Comparison of ENCODE assay signal across 1 cellular context in the genomic region with DNA sequence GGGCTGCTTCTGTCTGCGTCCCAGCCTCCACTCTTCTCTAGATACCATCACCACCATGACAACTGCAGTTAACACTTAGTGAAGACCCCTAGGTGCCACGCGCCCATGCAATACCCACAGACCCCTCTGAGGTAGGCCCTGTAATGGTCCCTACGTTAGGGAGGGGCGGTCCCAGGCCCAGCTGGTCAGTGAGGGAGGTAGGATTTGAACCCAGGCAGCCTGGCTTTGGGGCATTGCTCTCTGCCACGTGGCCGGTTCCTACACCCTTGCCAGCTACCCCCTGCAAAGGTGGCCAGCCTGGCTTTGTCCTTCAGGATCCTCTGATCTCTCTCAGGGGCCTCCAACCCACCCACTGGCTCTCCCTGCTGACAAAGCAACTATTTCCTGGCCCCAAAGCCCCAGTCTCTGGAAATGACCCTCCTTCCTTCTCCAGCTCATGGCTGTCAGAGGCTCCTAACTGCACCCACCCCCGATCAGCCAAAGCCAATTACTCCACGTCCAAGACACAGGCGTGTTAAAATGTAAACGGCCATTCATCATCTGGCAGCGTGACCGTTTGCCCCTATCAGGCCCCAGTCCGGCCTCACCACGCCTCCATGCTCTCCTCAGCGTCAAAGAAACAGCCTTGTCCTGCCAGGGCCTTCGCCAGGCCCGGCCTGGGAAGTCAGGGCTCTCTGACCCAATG.
TF ChIP-seq lines count a peak whose summit lies in the region.

No MANE protein-coding gene starts in this region.

TF ChIP-seq in K562, 482 proteins besides CTCF, POLR2A, EP300 and RAD21 (continued from another document):
- TF ChIP-seq ARID1B (IDR thresholded peaks at IDR 0.05): 0 out of 2 replicates have a peak, but pooled peaks have one; percentile 10
- TF ChIP-seq USF1 (CRISPR knock-in tag; IDR thresholded peaks at IDR 0.05): peak; percentile 76
- no peak for TF ChIP-seq ETV6 (IDR thresholded peaks at IDR 0.05; ENCODE audit: borderline replicate concordance in 1 of 2, low read depth in 2 of 2, low read length in 1 of 2)
- TF ChIP-seq ETV6 (CRISPR knock-in tag; IDR thresholded peaks at IDR 0.05; ENCODE audit: borderline replicate concordance): no peak
- TF ChIP-seq SUPT5H (IDR thresholded peaks at IDR 0.05): 0 out of 2 replicates have a peak, but pooled peaks have one; percentile 18
- TF ChIP-seq SAFB2 (IDR thresholded peaks at IDR 0.05; ENCODE audit: borderline replicate concordance, low read depth, low read length, severe bottlenecking): no peak
- TF ChIP-seq JUNB (CRISPR knock-in tag; conservative IDR thresholded peaks at IDR 0.05): no peak
- TF ChIP-seq, protein P1, sequence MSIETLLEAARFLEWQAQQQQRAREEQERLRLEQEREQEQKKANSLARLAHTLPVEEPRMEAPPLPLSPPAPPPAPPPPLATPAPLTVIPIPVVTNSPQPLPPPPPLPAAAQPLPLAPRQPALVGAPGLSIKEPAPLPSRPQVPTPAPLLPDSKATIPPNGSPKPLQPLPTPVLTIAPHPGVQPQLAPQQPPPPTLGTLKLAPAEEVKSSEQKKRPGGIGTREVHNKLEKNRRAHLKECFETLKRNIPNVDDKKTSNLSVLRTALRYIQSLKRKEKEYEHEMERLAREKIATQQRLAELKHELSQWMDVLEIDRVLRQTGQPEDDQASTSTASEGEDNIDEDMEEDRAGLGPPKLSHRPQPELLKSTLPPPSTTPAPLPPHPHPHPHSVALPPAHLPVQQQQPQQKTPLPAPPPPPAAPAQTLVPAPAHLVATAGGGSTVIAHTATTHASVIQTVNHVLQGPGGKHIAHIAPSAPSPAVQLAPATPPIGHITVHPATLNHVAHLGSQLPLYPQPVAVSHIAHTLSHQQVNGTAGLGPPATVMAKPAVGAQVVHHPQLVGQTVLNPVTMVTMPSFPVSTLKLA (conservative IDR thresholded peaks at IDR 0.05): peak; percentile 77 to 88
- TF ChIP-seq NR4A1 (CRISPR knock-in tag; IDR thresholded peaks at IDR 0.05): peak; percentile 71; the same call in 1 of the 2 replicates
- no peak for TF ChIP-seq NR4A1 (tag; IDR thresholded peaks at IDR 0.05)
- TF ChIP-seq TAF1 (IDR thresholded peaks at IDR 0.05; ENCODE audit: control insufficient read depth, extremely low read depth, insufficient read depth, low read length, severe bottlenecking): peak; percentile 46
- TF ChIP-seq THRAP3 (IDR thresholded peaks at IDR 0.05; ENCODE audit: borderline replicate concordance): no peak
- no peak for TF ChIP-seq NR2C1 (IDR thresholded peaks at IDR 0.05)
- TF ChIP-seq NR2C1 (tag; IDR thresholded peaks at IDR 0.05): peak; percentile 11; the same call in 1 of the 2 replicates
- no peak for TF ChIP-seq ATF1 (CRISPR knock-in tag; IDR thresholded peaks at IDR 0.05)
- TF ChIP-seq ATF1 (tag; IDR thresholded peaks at IDR 0.05): peak; percentile 41; the same call in 1 of the 2 replicates
- TF ChIP-seq ZNF655 (CRISPR knock-in tag; IDR thresholded peaks at IDR 0.05): no peak
- TF ChIP-seq NR2C2 (CRISPR knock-in tag; IDR thresholded peaks at IDR 0.05): no peak
- TF ChIP-seq NR2C2 (tag; IDR thresholded peaks at IDR 0.05): peak; percentile 69; the same call in 1 of the 2 replicates
- peak; percentile 70 for TF ChIP-seq CXXC5 (CRISPR knock-in tag; IDR thresholded peaks at IDR 0.05)
- TF ChIP-seq PHF8 (IDR thresholded peaks at IDR 0.05; ENCODE audit: borderline replicate concordance, low read length): peak; percentile 11; the same call in 1 of the 2 replicates
- peak in 1 of 3 experiments; percentile 9 for TF ChIP-seq YY1 (IDR thresholded peaks at IDR 0.05; ENCODE audit: borderline replicate concordance in 1 of 3, control insufficient read depth in 1 of 3, extremely low read depth in 1 of 3, insufficient read depth in 3 of 3, insufficient read length in 1 of 3, insufficient replicate concordance in 2 of 3, low read depth in 1 of 3, low read length in 2 of 3)
- peak; percentile 74; the same call in 1 of the 2 replicates for TF ChIP-seq C11orf30 (IDR thresholded peaks at IDR 0.05; ENCODE audit: low read depth)
- TF ChIP-seq, protein P2, sequence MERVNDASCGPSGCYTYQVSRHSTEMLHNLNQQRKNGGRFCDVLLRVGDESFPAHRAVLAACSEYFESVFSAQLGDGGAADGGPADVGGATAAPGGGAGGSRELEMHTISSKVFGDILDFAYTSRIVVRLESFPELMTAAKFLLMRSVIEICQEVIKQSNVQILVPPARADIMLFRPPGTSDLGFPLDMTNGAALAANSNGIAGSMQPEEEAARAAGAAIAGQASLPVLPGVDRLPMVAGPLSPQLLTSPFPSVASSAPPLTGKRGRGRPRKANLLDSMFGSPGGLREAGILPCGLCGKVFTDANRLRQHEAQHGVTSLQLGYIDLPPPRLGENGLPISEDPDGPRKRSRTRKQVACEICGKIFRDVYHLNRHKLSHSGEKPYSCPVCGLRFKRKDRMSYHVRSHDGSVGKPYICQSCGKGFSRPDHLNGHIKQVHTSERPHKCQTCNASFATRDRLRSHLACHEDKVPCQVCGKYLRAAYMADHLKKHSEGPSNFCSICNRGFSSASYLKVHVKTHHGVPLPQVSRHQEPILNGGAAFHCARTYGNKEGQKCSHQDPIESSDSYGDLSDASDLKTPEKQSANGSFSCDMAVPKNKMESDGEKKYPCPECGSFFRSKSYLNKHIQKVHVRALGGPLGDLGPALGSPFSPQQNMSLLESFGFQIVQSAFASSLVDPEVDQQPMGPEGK (CRISPR knock-in tag; IDR thresholded peaks at IDR 0.05; ENCODE audit: borderline replicate concordance): no peak
- peak; percentile 65 for TF ChIP-seq CREM (IDR thresholded peaks at IDR 0.05; ENCODE audit: low read depth)
- TF ChIP-seq GTF2A2 (tag; IDR thresholded peaks at IDR 0.05): no peak
- TF ChIP-seq KAT7 (CRISPR knock-in tag; IDR thresholded peaks at IDR 0.05; ENCODE audit: borderline replicate concordance): no peak
- TF ChIP-seq, protein P3, sequence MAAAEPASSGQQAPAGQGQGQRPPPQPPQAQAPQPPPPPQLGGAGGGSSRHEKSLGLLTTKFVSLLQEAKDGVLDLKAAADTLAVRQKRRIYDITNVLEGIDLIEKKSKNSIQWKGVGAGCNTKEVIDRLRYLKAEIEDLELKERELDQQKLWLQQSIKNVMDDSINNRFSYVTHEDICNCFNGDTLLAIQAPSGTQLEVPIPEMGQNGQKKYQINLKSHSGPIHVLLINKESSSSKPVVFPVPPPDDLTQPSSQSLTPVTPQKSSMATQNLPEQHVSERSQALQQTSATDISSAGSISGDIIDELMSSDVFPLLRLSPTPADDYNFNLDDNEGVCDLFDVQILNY (CRISPR knock-in tag; IDR thresholded peaks at IDR 0.05): no peak
- TF ChIP-seq ZNF668 (CRISPR knock-in tag; IDR thresholded peaks at IDR 0.05): no peak
- peak; percentile 62; the same call in 1 of the 2 replicates for TF ChIP-seq MYC (IDR thresholded peaks at IDR 0.05; ENCODE audit: low read depth, low read length)
- 0 out of 2 replicates have a peak, but pooled peaks have one; percentile 5 for TF ChIP-seq MYC (CRISPR knock-in tag; IDR thresholded peaks at IDR 0.05; ENCODE audit: borderline replicate concordance, low read depth)
- TF ChIP-seq, protein P4, sequence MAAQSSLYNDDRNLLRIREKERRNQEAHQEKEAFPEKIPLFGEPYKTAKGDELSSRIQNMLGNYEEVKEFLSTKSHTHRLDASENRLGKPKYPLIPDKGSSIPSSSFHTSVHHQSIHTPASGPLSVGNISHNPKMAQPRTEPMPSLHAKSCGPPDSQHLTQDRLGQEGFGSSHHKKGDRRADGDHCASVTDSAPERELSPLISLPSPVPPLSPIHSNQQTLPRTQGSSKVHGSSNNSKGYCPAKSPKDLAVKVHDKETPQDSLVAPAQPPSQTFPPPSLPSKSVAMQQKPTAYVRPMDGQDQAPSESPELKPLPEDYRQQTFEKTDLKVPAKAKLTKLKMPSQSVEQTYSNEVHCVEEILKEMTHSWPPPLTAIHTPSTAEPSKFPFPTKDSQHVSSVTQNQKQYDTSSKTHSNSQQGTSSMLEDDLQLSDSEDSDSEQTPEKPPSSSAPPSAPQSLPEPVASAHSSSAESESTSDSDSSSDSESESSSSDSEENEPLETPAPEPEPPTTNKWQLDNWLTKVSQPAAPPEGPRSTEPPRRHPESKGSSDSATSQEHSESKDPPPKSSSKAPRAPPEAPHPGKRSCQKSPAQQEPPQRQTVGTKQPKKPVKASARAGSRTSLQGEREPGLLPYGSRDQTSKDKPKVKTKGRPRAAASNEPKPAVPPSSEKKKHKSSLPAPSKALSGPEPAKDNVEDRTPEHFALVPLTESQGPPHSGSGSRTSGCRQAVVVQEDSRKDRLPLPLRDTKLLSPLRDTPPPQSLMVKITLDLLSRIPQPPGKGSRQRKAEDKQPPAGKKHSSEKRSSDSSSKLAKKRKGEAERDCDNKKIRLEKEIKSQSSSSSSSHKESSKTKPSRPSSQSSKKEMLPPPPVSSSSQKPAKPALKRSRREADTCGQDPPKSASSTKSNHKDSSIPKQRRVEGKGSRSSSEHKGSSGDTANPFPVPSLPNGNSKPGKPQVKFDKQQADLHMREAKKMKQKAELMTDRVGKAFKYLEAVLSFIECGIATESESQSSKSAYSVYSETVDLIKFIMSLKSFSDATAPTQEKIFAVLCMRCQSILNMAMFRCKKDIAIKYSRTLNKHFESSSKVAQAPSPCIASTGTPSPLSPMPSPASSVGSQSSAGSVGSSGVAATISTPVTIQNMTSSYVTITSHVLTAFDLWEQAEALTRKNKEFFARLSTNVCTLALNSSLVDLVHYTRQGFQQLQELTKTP (IDR thresholded peaks at IDR 0.05; ENCODE audit: low read depth in 1 of 2, partially characterized antibody in 2 of 2): peak in 1 of 2 experiments; percentile 28
- TF ChIP-seq NCOA4 (IDR thresholded peaks at IDR 0.05; ENCODE audit: partially characterized antibody): no peak
- no peak for TF ChIP-seq MBD1 (CRISPR knock-in tag; IDR thresholded peaks at IDR 0.05)
- TF ChIP-seq ATF7 (IDR thresholded peaks at IDR 0.05): 0 out of 2 replicates have a peak, but pooled peaks have one; percentile 22
- TF ChIP-seq ZNF316 (IDR thresholded peaks at IDR 0.05): peak; percentile 70
- peak; percentile 97 for TF ChIP-seq PKNOX1 (IDR thresholded peaks at IDR 0.05)
- peak; percentile 57; the same call in 1 of the 2 replicates for TF ChIP-seq MAX (CRISPR knock-in tag; IDR thresholded peaks at IDR 0.05)
- no peak for TF ChIP-seq TAF15 (IDR thresholded peaks at IDR 0.05; ENCODE audit: low read depth, low read length)
- TF ChIP-seq HDAC2 (IDR thresholded peaks at IDR 0.05): no peak
- peak; percentile 50; the same call in 1 of the 2 replicates for TF ChIP-seq TFAP4 (CRISPR knock-in tag; IDR thresholded peaks at IDR 0.05; ENCODE audit: borderline replicate concordance)
- TF ChIP-seq, protein P5, sequence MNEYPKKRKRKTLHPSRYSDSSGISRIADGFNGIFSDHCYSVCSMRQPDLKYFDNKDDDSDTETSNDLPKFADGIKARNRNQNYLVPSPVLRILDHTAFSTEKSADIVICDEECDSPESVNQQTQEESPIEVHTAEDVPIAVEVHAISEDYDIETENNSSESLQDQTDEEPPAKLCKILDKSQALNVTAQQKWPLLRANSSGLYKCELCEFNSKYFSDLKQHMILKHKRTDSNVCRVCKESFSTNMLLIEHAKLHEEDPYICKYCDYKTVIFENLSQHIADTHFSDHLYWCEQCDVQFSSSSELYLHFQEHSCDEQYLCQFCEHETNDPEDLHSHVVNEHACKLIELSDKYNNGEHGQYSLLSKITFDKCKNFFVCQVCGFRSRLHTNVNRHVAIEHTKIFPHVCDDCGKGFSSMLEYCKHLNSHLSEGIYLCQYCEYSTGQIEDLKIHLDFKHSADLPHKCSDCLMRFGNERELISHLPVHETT (CRISPR knock-in tag; conservative IDR thresholded peaks at IDR 0.05 in 1 of 2, IDR thresholded peaks at IDR 0.05 in 1 of 2): 0 out of 4 replicates have a peak, but pooled peaks of 1 of the 2 experiments have one; percentile 57
- 0 out of 2 replicates have a peak, but pooled peaks have one; percentile 18 for TF ChIP-seq ZNF766 (CRISPR knock-in tag; conservative IDR thresholded peaks at IDR 0.05)
